In the genomic region with DNA sequence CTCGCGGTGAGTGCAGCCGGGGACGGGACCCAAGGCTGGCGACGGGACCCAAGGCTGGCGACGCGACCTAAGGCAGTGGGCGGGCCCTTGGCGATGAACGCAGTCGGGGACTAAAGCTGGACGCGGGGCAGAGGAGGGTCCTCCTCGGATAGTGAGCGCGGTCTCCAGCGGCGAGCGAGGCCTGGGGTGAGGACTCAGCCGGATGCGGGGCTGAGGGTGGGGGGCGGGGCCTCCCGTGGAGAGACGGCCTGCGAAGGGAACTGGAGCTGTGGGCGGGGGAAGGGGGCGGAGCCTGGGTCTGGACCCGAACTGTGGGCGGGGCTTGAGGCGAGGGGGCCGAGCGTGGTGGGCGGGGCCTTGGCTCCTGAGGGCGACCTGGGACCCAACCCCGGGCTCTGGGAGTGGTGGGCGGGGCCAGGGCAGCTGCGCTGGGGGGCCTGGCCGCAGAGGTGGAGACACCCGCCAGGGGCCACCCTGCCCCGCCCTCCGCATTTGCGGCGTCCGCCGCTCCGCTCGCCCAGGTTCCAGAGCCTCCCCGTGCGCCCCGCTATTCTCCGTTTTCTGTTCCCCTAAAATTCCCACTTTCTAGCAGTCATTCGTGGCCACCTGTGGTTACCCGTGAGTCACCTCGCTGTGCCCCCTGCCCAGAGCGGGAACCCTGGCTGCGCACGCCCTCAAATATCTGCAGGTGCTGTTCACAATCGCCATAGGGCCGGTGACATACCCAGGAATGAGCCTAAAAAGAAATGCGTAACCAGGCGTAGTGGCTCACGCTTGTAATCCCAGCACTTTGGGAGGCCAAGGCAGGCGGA, we compare ENCODE assay signal across 8 cellular contexts. TPM values are rescaled to one million over a fixed set of nuclear protein-coding genes. Genes with fewer than 3 reads are reported as not detected.
DNase-seq lines count a peak whose midpoint lies in the region; ATAC-seq and TF ChIP-seq lines count a peak whose summit lies in the region.

No MANE protein-coding gene starts in this region.

- ATAC-seq in HG03354 (IDR thresholded peaks at IDR 0.05; ENCODE audit: poor library complexity, severe bottlenecking, unreplicated experiment): peak; percentile 64

- TF ChIP-seq POLR2A in GM19099 (IDR thresholded peaks at IDR 0.05; ENCODE audit: extremely low read depth, insufficient read length, low read depth): peak; percentile 56

- peak overlapping the region; percentile 92 for H3K4me3 ChIP-seq in kidney epithelial cell (ENCODE audit: low read depth, low read length)

- peak; percentile 84 to 90 for DNase-seq in AML-193 (lab: John Stamatoyannopoulos, UW)
- peak; percentile 80 for DNase-seq in NCI-H446 treated with DMSO at 0.1 percent for 48 hours (lab: John Stamatoyannopoulos, UW)
- peak; percentile 100 for DNase-seq in activated CD4-positive, alpha-beta T cell treated with anti-CD3 and anti-CD28 coated beads for 24 hours (ENCODE audit: low read depth in 2 of 2)
- peak; percentile 100 for DNase-seq in cerebellum (ENCODE audit: low spot score)
- DNase-seq in kidney epithelial cell (ENCODE audit: low read depth): peak; percentile 68
- DNase-seq in stimulated activated CD4-positive, alpha-beta T cell treated with anti-CD3 and anti-CD28 coated beads, Interleukin-15, amount 100 ng/mL, for 1 hour (ENCODE audit: low read depth in 1 of 2, low spot score in 1 of 2): peak; percentile 96 to 99

- H3K27me3 ChIP-seq in kidney epithelial cell (ENCODE audit: control insufficient read depth, insufficient read depth, low read length): no peaks in the 10 kb centered on the region

- H3K36me3 ChIP-seq in kidney epithelial cell (ENCODE audit: control insufficient read depth, insufficient read depth, low read length): no peaks in the 10 kb centered on the region

- no peak for TF ChIP-seq CTCF in kidney epithelial cell (IDR thresholded peaks at IDR 0.05; ENCODE audit: insufficient read depth, low read length, poor library complexity, severe bottlenecking)

RNA-seq across cellular contexts. Expression of a gene that starts 0.5 kb away (rescaled TPM):
- total RNA-seq in cerebellum (70.0 TPM), kidney epithelial cell (33.2 and 48.4 TPM in 2 replicates)

RNA-seq across cellular contexts. Expression of a gene that starts 13.2 kb away (rescaled TPM):
- 97.4 TPM for total RNA-seq in cerebellum
- total RNA-seq in kidney epithelial cell: 105 and 114 TPM in 2 replicates

RNA-seq across cellular contexts. Expression of a gene that starts 53.0 kb away (rescaled TPM):
- total RNA-seq in cerebellum: 25.7 TPM
- 45.8 and 48.9 TPM in 2 replicates for total RNA-seq in kidney epithelial cell

Comparison
In these comparisons a context has a peak if more than half of its experiments do, and no peak if none do; other contexts are left out.
1. Peak in every context shown above with its lines: DNase-seq, ATAC-seq and H3K4me3 ChIP-seq.